ENCODE assay signal across 1 cellular context in genomic region chr7:44490351-44491200, GRCh38.
TF ChIP-seq lines count a peak whose summit lies in the region.

Gene NUDCD3 (minus strand): TSS chr7:44490658. CDS start chr7:44490600, 58 bp downstream.

TF ChIP-seq in HepG2, 621 proteins besides CTCF, POLR2A, EP300 and RAD21 (continued from another document and continues in another):
- TF ChIP-seq ZHX1 (CRISPR knock-in tag; IDR thresholded peaks at IDR 0.05; ENCODE audit: low read depth) (peak; percentile 67; the same call in 1 of the 2 replicates), ATRX (CRISPR knock-in tag; IDR thresholded peaks at IDR 0.05; ENCODE audit: borderline replicate concordance) (no peak), ZMYM4 (CRISPR knock-in tag; IDR thresholded peaks at IDR 0.05) (peak; percentile 69), ZNF180 (CRISPR knock-in tag; IDR thresholded peaks at IDR 0.05; ENCODE audit: borderline replicate concordance, low read depth) (peak; percentile 10; the same call in 1 of the 2 replicates), ONECUT2 (CRISPR knock-in tag; IDR thresholded peaks at IDR 0.05) (0 out of 2 replicates have a peak, but pooled peaks have one; percentile 25), ELF3 (CRISPR knock-in tag; IDR thresholded peaks at IDR 0.05) (peak; percentile 81), KDM2A (CRISPR knock-in tag; IDR thresholded peaks at IDR 0.05; ENCODE audit: borderline replicate concordance, low read depth) (peak; percentile 97), KDM5A (IDR thresholded peaks at IDR 0.05; ENCODE audit: borderline replicate concordance, low read length) (peak; percentile 98), RARA (CRISPR knock-in tag; IDR thresholded peaks at IDR 0.05) (peak; percentile 27; the same call in 1 of the 2 replicates), BCL3 (CRISPR knock-in tag; IDR thresholded peaks at IDR 0.05) (peak; percentile 88; the same call in 1 of the 2 replicates), KLF9 (CRISPR knock-in tag; IDR thresholded peaks at IDR 0.05; ENCODE audit: low read depth) (no peak), ZNF616 (CRISPR knock-in tag; IDR thresholded peaks at IDR 0.05; ENCODE audit: low read depth) (peak; percentile 67; the same call in 1 of the 2 replicates), MYPOP (CRISPR knock-in tag; IDR thresholded peaks at IDR 0.05) (peak; percentile 56; the same call in 1 of the 2 replicates), TFDP2 (CRISPR knock-in tag; IDR thresholded peaks at IDR 0.05) (peak; percentile 76), THAP11 (CRISPR knock-in tag; IDR thresholded peaks at IDR 0.05) (peak; percentile 87), AKAP8 (CRISPR knock-in tag; IDR thresholded peaks at IDR 0.05) (0 out of 2 replicates have a peak, but pooled peaks have one; percentile 37), THAP9 (CRISPR knock-in tag; IDR thresholded peaks at IDR 0.05; ENCODE audit: borderline replicate concordance) (peak; percentile 92; the same call in 1 of the 2 replicates), MTA1 (CRISPR knock-in tag; IDR thresholded peaks at IDR 0.05; ENCODE audit: borderline replicate concordance) (peak; percentile 22; the same call in 1 of the 2 replicates), ZNF558 (CRISPR knock-in tag; IDR thresholded peaks at IDR 0.05; ENCODE audit: borderline replicate concordance) (no peak), ZBTB33 (CRISPR knock-in tag; IDR thresholded peaks at IDR 0.05) (0 out of 2 replicates have a peak, but pooled peaks have one; percentile 13), GATAD1 (CRISPR knock-in tag; IDR thresholded peaks at IDR 0.05) (peak; percentile 95), MAF1 (CRISPR knock-in tag; IDR thresholded peaks at IDR 0.05; ENCODE audit: borderline replicate concordance) (no peak), NFKB2 (CRISPR knock-in tag; IDR thresholded peaks at IDR 0.05; ENCODE audit: borderline replicate concordance) (peak; percentile 29; the same call in 1 of the 2 replicates), ZBTB10 (CRISPR knock-in tag; IDR thresholded peaks at IDR 0.05; ENCODE audit: borderline replicate concordance) (no peak), BRD4 (CRISPR knock-in tag; IDR thresholded peaks at IDR 0.05) (peak; percentile 23; the same call in 1 of the 2 replicates), SMAD1 (CRISPR knock-in tag; IDR thresholded peaks at IDR 0.05; ENCODE audit: borderline replicate concordance, low read depth) (peak; percentile 93; the same call in 1 of the 2 replicates), ZNF18 (CRISPR knock-in tag; IDR thresholded peaks at IDR 0.05; ENCODE audit: insufficient replicate concordance) (peak; percentile 80), YEATS2 (CRISPR knock-in tag; IDR thresholded peaks at IDR 0.05; ENCODE audit: borderline replicate concordance) (peak; percentile 92), GTF2F1 (IDR thresholded peaks at IDR 0.05; ENCODE audit: low read length) (no peak), PITX1 (CRISPR knock-in tag; IDR thresholded peaks at IDR 0.05) (peak; percentile 47; the same call in 1 of the 2 replicates), SIN3B (IDR thresholded peaks at IDR 0.05; ENCODE audit: low read length) (peak; percentile 48; the same call in 1 of the 2 replicates), TBL1XR1 (IDR thresholded peaks at IDR 0.05; ENCODE audit: borderline replicate concordance, low read length, partially characterized antibody) (peak; percentile 41), BRF2 (CRISPR knock-in tag; IDR thresholded peaks at IDR 0.05) (peak; percentile 65; the same call in 1 of the 2 replicates), RFXAP (CRISPR knock-in tag; IDR thresholded peaks at IDR 0.05; ENCODE audit: borderline replicate concordance) (no peak), ZNF639 (CRISPR knock-in tag; conservative IDR thresholded peaks at IDR 0.05) (peak; percentile 66; the same call in 1 of the 2 replicates), ETV5 (CRISPR knock-in tag; IDR thresholded peaks at IDR 0.05; ENCODE audit: borderline replicate concordance) (peak; percentile 87), HHEX (CRISPR knock-in tag; IDR thresholded peaks at IDR 0.05) (0 out of 2 replicates have a peak, but pooled peaks have one; percentile 34)
